ENCODE assay signal across 8 cellular contexts in the genomic region with DNA sequence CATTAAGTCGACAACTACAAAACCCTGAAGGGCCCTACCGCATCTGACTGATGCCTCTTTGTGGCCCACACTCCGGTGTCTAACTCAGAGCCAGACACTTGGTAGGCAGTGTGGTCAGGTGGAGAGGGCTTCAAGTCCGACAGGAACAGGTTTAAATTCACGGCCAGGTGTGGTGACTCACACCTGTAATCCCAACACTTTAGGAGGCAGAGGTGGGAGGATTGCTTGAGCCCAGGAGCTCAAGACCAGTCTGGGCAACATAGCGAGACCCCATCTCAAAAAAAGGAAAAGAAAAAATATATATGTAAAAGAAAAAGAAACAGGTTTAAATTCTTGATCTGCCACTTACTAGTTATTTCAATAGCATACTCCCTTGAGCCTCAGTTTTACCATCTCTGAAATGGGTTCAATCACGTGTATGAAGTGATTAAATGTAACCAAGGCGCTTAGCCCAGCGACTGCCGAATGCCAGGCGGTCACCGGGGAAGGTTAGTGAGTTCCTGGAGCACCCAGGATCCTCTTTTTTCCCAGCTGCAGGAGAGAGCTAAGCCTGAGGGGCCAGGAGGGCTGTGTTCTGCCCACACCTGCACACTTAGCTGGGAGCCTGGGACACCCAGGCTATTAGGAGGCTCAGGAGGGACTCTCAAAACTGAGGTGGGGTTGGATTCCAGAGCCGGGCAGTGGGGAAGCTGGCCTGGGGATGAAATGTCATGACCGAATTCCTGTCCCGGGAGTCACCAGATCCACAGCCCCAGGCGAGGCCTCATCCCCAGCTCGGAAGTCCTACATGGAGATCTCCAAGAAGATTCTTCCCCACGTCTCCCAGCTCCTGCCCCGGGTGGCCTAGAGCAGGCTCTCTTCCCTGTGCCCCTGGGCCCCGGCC. TPM values are rescaled to one million over a fixed set of nuclear protein-coding genes. Genes with fewer than 3 reads are reported as not detected.
DNase-seq lines count a peak whose midpoint lies in the region; ATAC-seq and TF ChIP-seq lines count a peak whose summit lies in the region.

No MANE protein-coding gene starts in this region.

- no peak for TF ChIP-seq CTCF in CD4-positive, alpha-beta T cell (IDR thresholded peaks at IDR 0.05)
- TF ChIP-seq CTCF in activated CD8-positive, alpha-beta T cell treated with anti-CD3 and anti-CD28 coated beads for 36 hours (IDR thresholded peaks at IDR 0.05), result no peak
- TF ChIP-seq CTCF in foreskin fibroblast (IDR thresholded peaks at IDR 0.05; ENCODE audit: low read depth, low read length), result no peak

- peaks cover 48% of the 10 kb centered on the region for H3K4me1 Mint-ChIP-seq in CD4-positive, alpha-beta T cell (ENCODE audit: low read depth)
- H3K4me1 Mint-ChIP-seq in activated CD8-positive, alpha-beta T cell treated with anti-CD3 and anti-CD28 coated beads for 36 hours (ENCODE audit: low read depth), result peaks cover 42% of the 10 kb centered on the region

- H3K27ac Mint-ChIP-seq in CD4-positive, alpha-beta T cell, result peak overlapping the region; percentile 86
- peak overlapping the region; percentile 72 for H3K27ac Mint-ChIP-seq in activated CD8-positive, alpha-beta T cell treated with anti-CD3 and anti-CD28 coated beads for 36 hours

- peak overlapping the region; percentile 61 for H3K27ac ChIP-seq in CD4-positive, alpha-beta T cell (ENCODE audit: low read depth, low read length)

- no peaks in the 10 kb centered on the region for H3K36me3 ChIP-seq in neuron (ENCODE audit: insufficient read depth, low read length)

- H3K36me3 Mint-ChIP-seq in CD4-positive, alpha-beta T cell (ENCODE audit: low read depth), result peaks cover 16% of the 10 kb centered on the region
- H3K36me3 Mint-ChIP-seq in activated CD8-positive, alpha-beta T cell treated with anti-CD3 and anti-CD28 coated beads for 36 hours (ENCODE audit: low read depth), result no peaks in the 10 kb centered on the region

- CTCF ChIA-PET in CD4-positive, alpha-beta T cell (lab: Charles Lee), result interaction anchor here (0.6 to 3.7 kb wide), 7 partner anchors 32 to 192 kb away, joined by 3 to 37 read pairs (median 7); a partner anchor contains a TSS
- CTCF ChIA-PET in activated CD8-positive, alpha-beta T cell treated with anti-CD3 and anti-CD28 coated beads for 36 hours (lab: Charles Lee), result interaction anchor here (0.7 to 2.2 kb wide), 7 partner anchors 32 to 243 kb away, joined by 3 to 21 read pairs (median 4); a partner anchor contains a TSS

- intact Hi-C loops in CD4-positive, alpha-beta T cell (cut with DNase I, micrococcal nuclease), result loop anchor here (1.0 to 5.0 kb wide), 9 partner anchors 32 to 242 kb away; a partner anchor contains a TSS
- intact Hi-C loops in activated CD8-positive, alpha-beta T cell treated with anti-CD3 and anti-CD28 coated beads for 36 hours (cut with micrococcal nuclease), result no loop called here

- DNase-seq in CD4-positive, alpha-beta T cell, result no peak
- no peak for DNase-seq in activated CD8-positive, alpha-beta T cell treated with anti-CD3 and anti-CD28 coated beads for 36 hours
- DNase-seq in foreskin fibroblast (peak; percentile 69 to 87), NCI-H510A (lab: John Stamatoyannopoulos, UW) (no peak), DMS153 treated with DMSO at 0.1 percent for 48 hours (lab: John Stamatoyannopoulos, UW; ENCODE audit: unreplicated experiment) (no peak), NCI-H146 treated with DMSO at 0.1 percent for 48 hours (lab: John Stamatoyannopoulos, UW; ENCODE audit: unreplicated experiment) (no peak)

- peaks cover 8% of the 10 kb centered on the region for H3K4me1 ChIP-seq in neuron (ENCODE audit: insufficient read depth, low read length)

- peak overlapping the region; percentile 96 for H2AFZ ChIP-seq in neuron (ENCODE audit: low read depth, low read length)

- peak overlapping the region; percentile 89 for H3K4me3 Mint-ChIP-seq in CD4-positive, alpha-beta T cell
- H3K4me3 Mint-ChIP-seq in activated CD8-positive, alpha-beta T cell treated with anti-CD3 and anti-CD28 coated beads for 36 hours, result peak overlapping the region; percentile 77

- H3K27me3 Mint-ChIP-seq in CD4-positive, alpha-beta T cell, result no peaks in the 10 kb centered on the region
- H3K27me3 Mint-ChIP-seq in activated CD8-positive, alpha-beta T cell treated with anti-CD3 and anti-CD28 coated beads for 36 hours, result no peaks in the 10 kb centered on the region

- H3K27me3 ChIP-seq in CD4-positive, alpha-beta T cell (ENCODE audit: control insufficient read depth, insufficient read depth, low read length), result no peaks in the 10 kb centered on the region
- no peaks in the 10 kb centered on the region for H3K27me3 ChIP-seq in neuron (ENCODE audit: insufficient read depth, low read length)

- no peaks in the 10 kb centered on the region for H3K9me3 Mint-ChIP-seq in CD4-positive, alpha-beta T cell
- no peaks in the 10 kb centered on the region for H3K9me3 Mint-ChIP-seq in activated CD8-positive, alpha-beta T cell treated with anti-CD3 and anti-CD28 coated beads for 36 hours

- ATAC-seq in CD4-positive, alpha-beta T cell (ENCODE audit: poor library complexity), result no peak
- ATAC-seq in HG02973 (IDR thresholded peaks at IDR 0.05; ENCODE audit: unreplicated experiment), result peak; percentile 2
- no peak for ATAC-seq in activated CD8-positive, alpha-beta T cell treated with anti-CD3 and anti-CD28 coated beads for 36 hours

- POLR2A ChIA-PET in CD4-positive, alpha-beta T cell (lab: Charles Lee), result interaction anchor here (0.7 to 3.6 kb wide), 7 partner anchors 24 to 170 kb away, joined by 3 to 40 read pairs (median 6); a partner anchor contains a TSS
- POLR2A ChIA-PET in activated CD8-positive, alpha-beta T cell treated with anti-CD3 and anti-CD28 coated beads for 36 hours (lab: Charles Lee), result interaction anchor here (0.6 to 2.3 kb wide), 9 partner anchors 9 to 895 kb away, joined by 3 to 21 read pairs (median 4); a partner anchor contains a TSS

- H3K4me3 ChIP-seq in foreskin fibroblast (ENCODE audit: low read depth in 1 of 2, low read length in 2 of 2), result peak overlapping the region; percentile 83 to 92
- H3K4me3 ChIP-seq in neuron (ENCODE audit: low read length), result peak overlapping the region; percentile 83

- no peaks in the 10 kb centered on the region for H3K9me3 ChIP-seq in CD4-positive, alpha-beta T cell (ENCODE audit: control insufficient read depth, low read length)
- no peaks in the 10 kb centered on the region for H3K9me3 ChIP-seq in neuron (ENCODE audit: low read length)

RNA-seq across cellular contexts. Expression of a gene that starts 0.9 kb away (rescaled TPM):
- 10 to 100 TPM; 69.5 to 73.2 TPM for total RNA-seq in CD4-positive, alpha-beta T cell
- total RNA-seq in activated CD8-positive, alpha-beta T cell treated with anti-CD3 and anti-CD28 coated beads for 36 hours, result 10 to 100 TPM; 48.2 to 48.6 TPM

RNA-seq across cellular contexts. Expression of a gene that starts 26.9 kb away (rescaled TPM):
- 100 to 1,000 TPM in 1 of 2 experiments, 10 to 100 TPM in 1; 98.2 to 104 TPM for total RNA-seq in CD4-positive, alpha-beta T cell
- total RNA-seq in activated CD8-positive, alpha-beta T cell treated with anti-CD3 and anti-CD28 coated beads for 36 hours, result 100 to 1,000 TPM; 118 to 120 TPM

RNA-seq across cellular contexts. Expression of a gene that starts 27.1 kb away (rescaled TPM):
- total RNA-seq in CD4-positive, alpha-beta T cell, result 10 to 100 TPM; 12.0 to 14.5 TPM
- 10 to 100 TPM; 71.8 to 75.1 TPM for total RNA-seq in activated CD8-positive, alpha-beta T cell treated with anti-CD3 and anti-CD28 coated beads for 36 hours

RNA-seq across cellular contexts. Expression of a gene that starts 32.7 kb away (rescaled TPM):
- total RNA-seq in CD4-positive, alpha-beta T cell, result 10 to 100 TPM; 27.5 to 30.1 TPM
- total RNA-seq in activated CD8-positive, alpha-beta T cell treated with anti-CD3 and anti-CD28 coated beads for 36 hours, result 10 to 100 TPM; 32.6 to 33.0 TPM

RNA-seq across cellular contexts. Expression of a gene that starts 50.2 kb away (rescaled TPM):
- 1 to 10 TPM; 3.2 to 4.4 TPM for total RNA-seq in CD4-positive, alpha-beta T cell
- total RNA-seq in activated CD8-positive, alpha-beta T cell treated with anti-CD3 and anti-CD28 coated beads for 36 hours, result 10 to 100 TPM; 15.6 to 17.0 TPM

Comparison
In these comparisons a context has a peak if more than half of its experiments do, and no peak if none do; other contexts are left out.
1. DNase-seq: peak in foreskin fibroblast (2 of 2); none in CD4-positive, alpha-beta T cell (0 of 10), activated CD8-positive, alpha-beta T cell treated with anti-CD3 and anti-CD28 coated beads for 36 hours (single experiment), NCI-H510A (single experiment), DMS153 treated with DMSO at 0.1 percent for 48 hours (single experiment) and NCI-H146 treated with DMSO at 0.1 percent for 48 hours (single experiment).
2. RNA of a gene that starts 27.1 kb away (total RNA-seq): 71.8 to 75.1 TPM in activated CD8-positive, alpha-beta T cell treated with anti-CD3 and anti-CD28 coated beads for 36 hours; 12.0 to 14.5 TPM in CD4-positive, alpha-beta T cell; every median in the first group is over 4 times any median in the second.